In genomic region chr10:80407836-80408197, GRCh38 we compare ENCODE assay signal across 8 cellular contexts. TPM values are rescaled to one million over a fixed set of nuclear protein-coding genes. Genes with fewer than 3 reads are reported as not detected.
DNase-seq lines count a peak whose midpoint lies in the region; ATAC-seq, FAIRE-seq and TF ChIP-seq lines count a peak whose summit lies in the region.

No MANE protein-coding gene starts in this region.

- H3K36me3 ChIP-seq in MM.1S (replicated peaks; ENCODE audit: insufficient read depth, low read length) (no peaks in the 10 kb centered on the region), rectal smooth muscle tissue (ENCODE audit: control insufficient read depth, insufficient read depth, low read length) (no peaks in the 10 kb centered on the region)

- TF ChIP-seq CTCF in MM.1S (IDR thresholded peaks at IDR 0.05; ENCODE audit: low read length): no peak

- H3K9ac ChIP-seq in MM.1S (ENCODE audit: low read length) (peak overlapping the region; percentile 59; the same call in 1 of the 2 replicates), rectal smooth muscle tissue (ENCODE audit: low read length) (no peak overlapping the region)

- H3K9me3 ChIP-seq in MM.1S (replicated peaks; ENCODE audit: insufficient read depth, low read length): no peaks in the 10 kb centered on the region

- H3K79me2 ChIP-seq in MM.1S (ENCODE audit: low read length): no peaks in the 10 kb centered on the region

- no peaks in the 10 kb centered on the region for H3K9me2 ChIP-seq in MM.1S (replicated peaks; ENCODE audit: insufficient read depth, low read length)

- no peaks in the 10 kb centered on the region for H4K20me1 ChIP-seq in MM.1S (ENCODE audit: insufficient read depth, low read length)

- H3K4me3 ChIP-seq in MM.1S (ENCODE audit: low read length) (peak overlapping the region; percentile 93), rectal smooth muscle tissue (ENCODE audit: low read length) (peak overlapping the region; percentile 74)

- H3K4me2 ChIP-seq in MM.1S (ENCODE audit: low read depth, low read length): peak overlapping the region; percentile 82

- H2AFZ ChIP-seq in MM.1S (ENCODE audit: low read length): peak overlapping the region; percentile 83

- TF ChIP-seq POLR2A in H54 (IDR thresholded peaks at IDR 0.05; ENCODE audit: low read depth, low read length): no peak

- DNase-seq in DMS53 treated with DMSO at 0.1 percent for 48 hours (lab: John Stamatoyannopoulos, UW; ENCODE audit: unreplicated experiment) (peak; percentile 67), MM.1S (no peak), left cardiac atrium (peak; percentile 33), H54 (ENCODE audit: insufficient read length, low spot score) (no peak), posterior vena cava (ENCODE audit: low spot score) (no peak)
- DNase-seq in activated T-cell treated with anti-CD3 and anti-CD28 coated beads, Interleukin-2, amount 50 U/mL, for 48 hours: peak; percentile 74 to 79

- H3K27ac ChIP-seq in MM.1S (ENCODE audit: low read length) (no peak overlapping the region), rectal smooth muscle tissue (ENCODE audit: low read depth, low read length) (peak overlapping the region; percentile 67)

- intact Hi-C loops in left cardiac atrium (cut with DNase I): no loop called here
- intact Hi-C loops in posterior vena cava (cut with DNase I): no loop called here

- 0 out of 2 replicates have a peak, but pooled peaks cover 3% of the 10 kb centered on the region for H3F3A ChIP-seq in MM.1S (ENCODE audit: insufficient read depth, low read length)

- H3K27me3 ChIP-seq in MM.1S (replicated peaks; ENCODE audit: insufficient read depth, low read length) (no peaks in the 10 kb centered on the region), rectal smooth muscle tissue (ENCODE audit: control insufficient read depth, insufficient read depth, low read length) (no peaks in the 10 kb centered on the region)

- FAIRE-seq in H54 (lab: Jason Lieb, UNC): no peak

- no peaks in the 10 kb centered on the region for H3K4me1 ChIP-seq in MM.1S (ENCODE audit: low read length)
- peaks cover 10% of the 10 kb centered on the region for H3K4me1 ChIP-seq in rectal smooth muscle tissue (ENCODE audit: control insufficient read depth, insufficient read depth, low read length)

- ATAC-seq in GM21723 (IDR thresholded peaks at IDR 0.05; ENCODE audit: unreplicated experiment) (peak; percentile 29), left cardiac atrium (peak; percentile 20 to 69)

RNA-seq across cellular contexts. Expression of gene PRXL2A, which starts 0.5 kb away (rescaled TPM):
- 100 to 1,000 TPM; 112 to 120 TPM for total RNA-seq in left cardiac atrium
- 10 to 100 TPM; 22.1 to 23.2 TPM for total RNA-seq in posterior vena cava

RNA-seq across cellular contexts. Expression of gene TSPAN14, which starts 46.3 kb away (rescaled TPM):
- total RNA-seq in left cardiac atrium (10 to 100 TPM; 44.3 to 51.0 TPM), posterior vena cava (10 to 100 TPM; 56.6 to 57.4 TPM)

RNA-seq across cellular contexts. Expression of gene DYDC2, which starts 51.2 kb away (rescaled TPM):
- not detected for total RNA-seq in left cardiac atrium
- not detected for total RNA-seq in posterior vena cava

RNA-seq across cellular contexts. Expression of gene DYDC1, which starts 51.3 kb away (rescaled TPM):
- total RNA-seq in left cardiac atrium: not detected
- not detected for total RNA-seq in posterior vena cava

Comparison
In these comparisons a context has a peak if more than half of its experiments do, and no peak if none do; other contexts are left out.
1. DNase-seq: peak in DMS53 treated with DMSO at 0.1 percent for 48 hours (single experiment), activated T-cell treated with anti-CD3 and anti-CD28 coated beads, Interleukin-2, amount 50 U/mL, for 48 hours (2 of 2) and left cardiac atrium (single experiment); none in MM.1S (single experiment), H54 (single experiment) and posterior vena cava (single experiment).
2. RNA of gene PRXL2A, which starts 0.5 kb away (total RNA-seq): 112 to 120 TPM in left cardiac atrium; 22.1 to 23.2 TPM in posterior vena cava; every median in the first group is over 4 times any median in the second.